ENCODE assay signal across 8 cellular contexts in genomic region chr4:183987529-183987946, GRCh38.
A peak's percentile ranks its signal among the peaks of the same experiment; 100 is the strongest.
DNase-seq lines count a peak whose midpoint lies in the region; ATAC-seq and TF ChIP-seq lines count a peak whose summit lies in the region.

No MANE protein-coding gene starts in this region.

- H3K36me3 ChIP-seq in colonic mucosa = no peaks in the 10 kb centered on the region
- H3K36me3 ChIP-seq in tibial artery = no peaks in the 10 kb centered on the region
- H3K36me3 ChIP-seq in OCI-LY7 (ENCODE audit: insufficient read depth, low read length) = no peaks in the 10 kb centered on the region

- no peaks in the 10 kb centered on the region for H3K36me3 Mint-ChIP-seq in activated T-cell treated with anti-CD3 and anti-CD28 coated beads, Interleukin-2, amount 50 U/mL, for 72 hours (ENCODE audit: insufficient read depth in 2 of 2)

- H3K4me2 ChIP-seq in OCI-LY7 (ENCODE audit: low read length) = no peak overlapping the region

- no peaks in the 10 kb centered on the region for H3K4me1 Mint-ChIP-seq in activated T-cell treated with anti-CD3 and anti-CD28 coated beads, Interleukin-2, amount 50 U/mL, for 72 hours (ENCODE audit: low read depth)

- H3K79me2 ChIP-seq in OCI-LY7 (ENCODE audit: insufficient read depth, low read depth, low read length) = no peaks in the 10 kb centered on the region

- no peak overlapping the region for H3K4me3 Mint-ChIP-seq in activated T-cell treated with anti-CD3 and anti-CD28 coated beads, Interleukin-2, amount 50 U/mL, for 72 hours

- no peaks in the 10 kb centered on the region for H3K9me2 ChIP-seq in OCI-LY7 (ENCODE audit: insufficient read depth, low read length)

- H3K9me3 ChIP-seq in colonic mucosa = no peaks in the 10 kb centered on the region
- no peaks in the 10 kb centered on the region for H3K9me3 ChIP-seq in tibial artery
- no peaks in the 10 kb centered on the region for H3K9me3 ChIP-seq in OCI-LY7 (ENCODE audit: low read length)

- H3K4me1 ChIP-seq in colonic mucosa (no peaks in the 10 kb centered on the region), tibial artery (peaks cover 0 to 33% (median 17%) of the 10 kb centered on the region in 4 donors), OCI-LY7 (ENCODE audit: insufficient read depth, low read length, poor library complexity, severe bottlenecking) (no peaks in the 10 kb centered on the region)

- no peak overlapping the region for H2AFZ ChIP-seq in OCI-LY7 (ENCODE audit: low read length)

- BruUV-seq in OCI-LY7 (replicated peaks; lab: Mats Ljungman, UMichigan) = no TSS peak

- H3K9ac ChIP-seq in colonic mucosa (ENCODE audit: low read depth in 2 of 2, low read length in 2 of 2) = peak overlapping the region in 1 of 2 donors; percentile 60

- H3K27ac Mint-ChIP-seq in activated T-cell treated with anti-CD3 and anti-CD28 coated beads, Interleukin-2, amount 50 U/mL, for 72 hours = no peak overlapping the region

- H3K27me3 ChIP-seq in colonic mucosa = no peaks in the 10 kb centered on the region
- H3K27me3 ChIP-seq in tibial artery = no peaks in the 10 kb centered on the region

- no peaks in the 10 kb centered on the region for H4K20me1 ChIP-seq in OCI-LY7 (ENCODE audit: insufficient read depth, low read length)

- CTCF ChIA-PET in OCI-LY7 (lab: Charles Lee; ENCODE audit: unreplicated experiment) = no interaction called here

- ATAC-seq in left lobe of liver = peak; percentile 64
- ATAC-seq in activated T-cell treated with anti-CD3 and anti-CD28 coated beads, Interleukin-2, amount 50 U/mL, for 72 hours (replicated peaks in 1 of 2) = no peak

- POLR2A ChIA-PET in OCI-LY7 (lab: Charles Lee) = no interaction called here

- peak; percentile 82 for DNase-seq in AG08395 (ENCODE audit: low spot score)
- peak; percentile 32 for DNase-seq in NCI-H1092 treated with DMSO at 0.1 percent for 48 hours (lab: John Stamatoyannopoulos, UW)
- DNase-seq in colonic mucosa = peak; percentile 53
- DNase-seq in left lobe of liver (ENCODE audit: low spot score) = no peak
- DNase-seq in tibial artery = peak; percentile 37 to 81
- no peak for DNase-seq in OCI-LY7 (ENCODE audit: low spot score)
- DNase-seq in activated T-cell treated with anti-CD3 and anti-CD28 coated beads, Interleukin-2, amount 50 U/mL, for 72 hours = no peak
- DNase-seq in NCI-H128 (lab: John Stamatoyannopoulos, UW; ENCODE audit: unreplicated experiment) = no peak

- H3K4me3 ChIP-seq in colonic mucosa = peak overlapping the region; percentile 17
- H3K4me3 ChIP-seq in tibial artery = peak overlapping the region; percentile 34 to 42
- no peak overlapping the region for H3K4me3 ChIP-seq in OCI-LY7 (ENCODE audit: low read depth, low read length, poor library complexity, severe bottlenecking)

- H3K27ac ChIP-seq in colonic mucosa (peak overlapping the region; percentile 30), tibial artery (peak overlapping the region; percentile 42 to 50), OCI-LY7 (ENCODE audit: low read depth, low read length, poor library complexity, severe bottlenecking) (no peak overlapping the region)

- TF ChIP-seq CTCF in colonic mucosa (IDR thresholded peaks at IDR 0.05) (no peak), tibial artery (IDR thresholded peaks at IDR 0.05) (no peak), OCI-LY7 (conservative IDR thresholded peaks at IDR 0.05; ENCODE audit: low read length) (no peak)

- H3K27me3 Mint-ChIP-seq in activated T-cell treated with anti-CD3 and anti-CD28 coated beads, Interleukin-2, amount 50 U/mL, for 72 hours (ENCODE audit: low read depth) = peaks cover 6% of the 10 kb centered on the region

- intact Hi-C loops in colonic mucosa (cut with DNase I) (no loop called here), tibial artery (cut with DNase I; ENCODE audit: low total_unique reads) (no loop called here), OCI-LY7 (cut with micrococcal nuclease; ENCODE audit: unreplicated experiment) (no loop called here)

- H3K9me3 Mint-ChIP-seq in activated T-cell treated with anti-CD3 and anti-CD28 coated beads, Interleukin-2, amount 50 U/mL, for 72 hours = no peaks in the 10 kb centered on the region

Comparison
In these comparisons a context has a peak if more than half of its experiments do, and no peak if none do; other contexts are left out.
1. DNase-seq: peak in AG08395 (single experiment), NCI-H1092 treated with DMSO at 0.1 percent for 48 hours (single experiment), colonic mucosa (single experiment) and tibial artery (2 of 2); none in left lobe of liver (single experiment), OCI-LY7 (single experiment), activated T-cell treated with anti-CD3 and anti-CD28 coated beads, Interleukin-2, amount 50 U/mL, for 72 hours (0 of 2) and NCI-H128 (single experiment).